1 cellular context compared by ENCODE assay signal in the genomic region with DNA sequence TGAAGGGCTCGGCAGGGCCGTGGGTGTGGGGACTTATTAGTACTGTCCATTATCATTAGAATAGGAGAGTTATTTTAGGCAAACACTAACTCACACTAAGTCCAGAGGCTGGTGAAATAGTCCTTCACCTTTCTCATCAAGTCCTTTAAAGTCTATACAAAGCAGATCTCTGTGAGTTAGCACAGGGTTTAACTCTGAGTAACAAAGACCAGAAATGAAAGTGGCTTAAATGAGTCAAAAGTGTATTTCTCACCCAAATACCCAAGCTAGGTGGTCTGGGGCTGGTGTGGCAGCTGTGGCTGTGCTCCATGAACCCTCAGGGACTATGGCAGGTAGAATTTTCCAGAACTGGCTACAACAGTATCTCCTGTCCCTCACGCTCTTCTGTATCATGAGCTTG.
TF ChIP-seq lines count a peak whose summit lies in the region.

No MANE protein-coding gene starts in this region.

TF ChIP-seq in GM12878, 131 proteins besides CTCF, POLR2A, EP300 and RAD21 (continued from another document):
- TF ChIP-seq SRF (IDR thresholded peaks at IDR 0.05; ENCODE audit: low read depth in 2 of 2, low read length in 2 of 2): no peak
- TF ChIP-seq, protein P1, sequence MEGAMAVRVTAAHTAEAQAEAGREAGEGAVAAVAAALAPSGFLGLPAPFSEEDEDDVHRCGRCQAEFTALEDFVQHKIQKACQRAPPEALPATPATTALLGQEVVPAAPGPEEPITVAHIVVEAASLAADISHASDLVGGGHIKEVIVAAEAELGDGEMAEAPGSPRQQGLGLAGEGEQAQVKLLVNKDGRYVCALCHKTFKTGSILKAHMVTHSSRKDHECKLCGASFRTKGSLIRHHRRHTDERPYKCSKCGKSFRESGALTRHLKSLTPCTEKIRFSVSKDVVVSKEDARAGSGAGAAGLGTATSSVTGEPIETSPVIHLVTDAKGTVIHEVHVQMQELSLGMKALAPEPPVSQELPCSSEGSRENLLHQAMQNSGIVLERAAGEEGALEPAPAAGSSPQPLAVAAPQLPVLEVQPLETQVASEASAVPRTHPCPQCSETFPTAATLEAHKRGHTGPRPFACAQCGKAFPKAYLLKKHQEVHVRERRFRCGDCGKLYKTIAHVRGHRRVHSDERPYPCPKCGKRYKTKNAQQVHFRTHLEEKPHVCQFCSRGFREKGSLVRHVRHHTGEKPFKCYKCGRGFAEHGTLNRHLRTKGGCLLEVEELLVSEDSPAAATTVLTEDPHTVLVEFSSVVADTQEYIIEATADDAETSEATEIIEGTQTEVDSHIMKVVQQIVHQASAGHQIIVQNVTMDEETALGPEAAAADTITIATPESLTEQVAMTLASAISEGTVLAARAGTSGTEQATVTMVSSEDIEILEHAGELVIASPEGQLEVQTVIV (IDR thresholded peaks at IDR 0.05; ENCODE audit: borderline replicate concordance, partially characterized antibody): no peak
- TF ChIP-seq EGR1 (IDR thresholded peaks at IDR 0.05; ENCODE audit: borderline replicate concordance in 1 of 2, low read depth in 2 of 2, low read length in 2 of 2): no peak
- TF ChIP-seq, protein P2, sequence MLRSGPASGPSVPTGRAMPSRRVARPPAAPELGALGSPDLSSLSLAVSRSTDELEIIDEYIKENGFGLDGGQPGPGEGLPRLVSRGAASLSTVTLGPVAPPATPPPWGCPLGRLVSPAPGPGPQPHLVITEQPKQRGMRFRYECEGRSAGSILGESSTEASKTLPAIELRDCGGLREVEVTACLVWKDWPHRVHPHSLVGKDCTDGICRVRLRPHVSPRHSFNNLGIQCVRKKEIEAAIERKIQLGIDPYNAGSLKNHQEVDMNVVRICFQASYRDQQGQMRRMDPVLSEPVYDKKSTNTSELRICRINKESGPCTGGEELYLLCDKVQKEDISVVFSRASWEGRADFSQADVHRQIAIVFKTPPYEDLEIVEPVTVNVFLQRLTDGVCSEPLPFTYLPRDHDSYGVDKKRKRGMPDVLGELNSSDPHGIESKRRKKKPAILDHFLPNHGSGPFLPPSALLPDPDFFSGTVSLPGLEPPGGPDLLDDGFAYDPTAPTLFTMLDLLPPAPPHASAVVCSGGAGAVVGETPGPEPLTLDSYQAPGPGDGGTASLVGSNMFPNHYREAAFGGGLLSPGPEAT (IDR thresholded peaks at IDR 0.05; ENCODE audit: low read depth): no peak
- no peak for TF ChIP-seq ZNF24 (IDR thresholded peaks at IDR 0.05)
- TF ChIP-seq, protein P3, sequence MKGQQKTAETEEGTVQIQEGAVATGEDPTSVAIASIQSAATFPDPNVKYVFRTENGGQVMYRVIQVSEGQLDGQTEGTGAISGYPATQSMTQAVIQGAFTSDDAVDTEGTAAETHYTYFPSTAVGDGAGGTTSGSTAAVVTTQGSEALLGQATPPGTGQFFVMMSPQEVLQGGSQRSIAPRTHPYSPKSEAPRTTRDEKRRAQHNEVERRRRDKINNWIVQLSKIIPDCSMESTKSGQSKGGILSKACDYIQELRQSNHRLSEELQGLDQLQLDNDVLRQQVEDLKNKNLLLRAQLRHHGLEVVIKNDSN (IDR thresholded peaks at IDR 0.05; ENCODE audit: borderline replicate concordance, extremely low read length, insufficient read depth, low read depth, low read length): no peak
